In the genomic region with DNA sequence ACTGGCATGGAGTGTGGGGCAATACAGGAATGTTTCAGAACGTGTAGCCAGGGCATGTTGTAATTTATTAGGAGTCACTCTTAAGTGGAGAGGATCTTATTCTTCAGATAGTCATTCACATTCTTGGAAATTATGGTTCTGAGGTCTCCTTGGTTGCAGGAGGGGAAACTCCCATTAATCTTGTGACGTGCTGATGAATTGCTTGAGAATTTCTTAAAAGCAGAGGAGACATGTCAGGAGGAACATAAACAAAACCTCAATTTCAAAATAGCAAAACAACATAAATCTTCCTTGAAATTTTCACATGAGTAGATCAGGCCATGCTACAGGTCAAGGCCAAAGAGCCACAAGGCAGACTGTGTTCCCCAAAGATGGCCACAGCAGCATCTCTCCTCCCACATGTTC, we compare ENCODE assay signal across 1 cellular context.
TF ChIP-seq lines count a peak whose summit lies in the region.

No MANE protein-coding gene starts in this region.

TF ChIP-seq in IMR-90, 13 proteins besides CTCF, POLR2A, EP300 and RAD21 (continued from another document):
- no peak for TF ChIP-seq RCOR1 (IDR thresholded peaks at IDR 0.05; ENCODE audit: insufficient replicate concordance, low read length)
- no peak for TF ChIP-seq RFX5 (IDR thresholded peaks at IDR 0.05; ENCODE audit: low read depth, low read length)
- no peak for TF ChIP-seq CHD1 (IDR thresholded peaks at IDR 0.05; ENCODE audit: low read depth, low read length)
- no peak for TF ChIP-seq NFE2L2 (IDR thresholded peaks at IDR 0.05; ENCODE audit: low read depth, low read length)
- TF ChIP-seq MXI1 (IDR thresholded peaks at IDR 0.05; ENCODE audit: borderline replicate concordance, low read depth, low read length), result no peak
- TF ChIP-seq MAFK (IDR thresholded peaks at IDR 0.05; ENCODE audit: low read depth, low read length), result no peak
